ENCODE assay signal across 8 cellular contexts in genomic region chr5:177303121-177303924, GRCh38. TPM values are rescaled to one million over a fixed set of nuclear protein-coding genes. Genes with fewer than 3 reads are reported as not detected.
DNase-seq lines count a peak whose midpoint lies in the region; ATAC-seq and TF ChIP-seq lines count a peak whose summit lies in the region.

PRELID1 (plus strand) TSS chr5:177303799; CDS start chr5:177303986, 187 bp downstream.
RAB24 (minus strand) TSS chr5:177303719; CDS start chr5:177303288, 431 bp downstream.

- H4K20me1 ChIP-seq in GM23248 (ENCODE audit: insufficient read depth) = no peaks in the 10 kb centered on the region
- H4K20me1 ChIP-seq in osteoblast (ENCODE audit: insufficient read depth, low read length) = peaks cover 25% of the 10 kb centered on the region

- H2AFZ ChIP-seq in GM23248 = peak within 1 kb of the TSS; percentile 87
- H2AFZ ChIP-seq in osteoblast (ENCODE audit: low read length) = peak within 1 kb of the TSS; percentile 73

- peaks cover 19% of the 10 kb centered on the region for H3K4me1 ChIP-seq in ES-I3 (ENCODE audit: insufficient read depth, low read length)
- peaks cover 21% of the 10 kb centered on the region for H3K4me1 ChIP-seq in GM23248 (ENCODE audit: insufficient read depth)
- H3K4me1 ChIP-seq in osteoblast (ENCODE audit: insufficient read depth, low read length) = peaks cover 21% of the 10 kb centered on the region
- peaks cover 19% of the 10 kb centered on the region for H3K4me1 ChIP-seq in testis

- H3K79me2 ChIP-seq in GM23248 (ENCODE audit: insufficient read depth) (peaks cover 60% of the 10 kb centered on the region), osteoblast (ENCODE audit: insufficient read depth, low read length) (peaks cover 59% of the 10 kb centered on the region)

- H3K36me3 ChIP-seq in ES-I3 (ENCODE audit: insufficient read depth, low read length) (peaks cover 4% of the 10 kb centered on the region), GM23248 (ENCODE audit: low read depth) (no peaks in the 10 kb centered on the region; the same call in 1 of the 2 replicates), osteoblast (ENCODE audit: insufficient read depth, low read length) (peaks cover 55% of the 10 kb centered on the region), testis (ENCODE audit: low read depth, missing control alignments) (no peaks in the 10 kb centered on the region)

- in situ Hi-C loops in GM23248 (cut with MboI) = no loop called here

- ATAC-seq in SK-N-SH treated with all-trans-retinoic acid at 6 μM for 48 hours = peak; percentile 74

- peak within 1 kb of the TSS; percentile 92 for H3K4me3 ChIP-seq in GM23248
- peak within 1 kb of the TSS; percentile 91 for H3K4me3 ChIP-seq in osteoblast (ENCODE audit: insufficient read depth, low read length)
- H3K4me3 ChIP-seq in testis = peak within 1 kb of the TSS; percentile 82 to 94

- H3K27ac ChIP-seq in GM23248 = peak within 1 kb of the TSS; percentile 84
- peak within 1 kb of the TSS; percentile 85 for H3K27ac ChIP-seq in osteoblast (ENCODE audit: low read depth, low read length)
- peak within 1 kb of the TSS; percentile 76 to 82 for H3K27ac ChIP-seq in testis

- no peak for TF ChIP-seq POLR2A in testis (IDR thresholded peaks at IDR 0.05)

- peak within 1 kb of the TSS; percentile 100 for H3K9ac ChIP-seq in ES-I3 (ENCODE audit: low read depth, low read length)
- peak within 1 kb of the TSS; percentile 97 for H3K9ac ChIP-seq in GM23248

- no peaks in the 10 kb centered on the region for H3K9me2 ChIP-seq in GM23248 (ENCODE audit: insufficient read depth)

- 0 to 3% methylated on average over 54 to 87 of the region's 100 CpGs for WGBS in GM23248 (ENCODE audit: low coverage in 1 of 2, low lambda C conversion rate in 2 of 2, missing lambda C conversion rate in 2 of 2), 2 experiments
- WGBS in testis, 2 donors = 0% methylated on average over 71 of the region's 100 CpGs; no CpG with 5 or more reads in 1 of the 2 donors

- H3K4me2 ChIP-seq in GM23248 (ENCODE audit: unreplicated experiment) (peak within 1 kb of the TSS; percentile 81), osteoblast (ENCODE audit: insufficient read depth, low read length) (peak within 1 kb of the TSS; percentile 93)

- peaks cover 23% of the 10 kb centered on the region for H3F3A ChIP-seq in GM23248 (ENCODE audit: insufficient read depth)

- intact Hi-C loops in testis (cut with DNase I; ENCODE audit: low total_unique reads) = loop anchor here (10.0 kb wide), 1 partner anchor 189 kb away; no protein-coding TSS in a partner anchor

- DNase-seq in GM23248 (peak; percentile 97), LoVo (ENCODE audit: low spot score) (peak; percentile 94), glomerular endothelial cell (ENCODE audit: extremely low read depth, low read depth, low spot score) (no peak), osteoblast (ENCODE audit: insufficient read length, low spot score, missing footprints) (peak; percentile 99), testis (peak; percentile 94)
- peak; percentile 90 for DNase-seq in activated naive CD4-positive, alpha-beta T cell treated with anti-CD3 and anti-CD28 coated beads, Interleukin-2, amount 50 U/mL, for 16 hours

- TF ChIP-seq CTCF in osteoblast (IDR thresholded peaks at IDR 0.05; ENCODE audit: extremely low read depth, low read depth, low read length) (no peak), testis (IDR thresholded peaks at IDR 0.05) (peak in 1 of 3 experiments; percentile 33)

- H3K9me3 ChIP-seq in ES-I3 (ENCODE audit: control insufficient read depth, insufficient read depth, low read length) (no peaks in the 10 kb centered on the region), GM23248 (ENCODE audit: low read depth) (no peaks in the 10 kb centered on the region), osteoblast (ENCODE audit: low read depth, low read length) (no peaks in the 10 kb centered on the region), testis (no peaks in the 10 kb centered on the region)

- H3K27me3 ChIP-seq in GM23248 (replicated peaks; ENCODE audit: insufficient read depth) (no peaks in the 10 kb centered on the region), osteoblast (ENCODE audit: insufficient read depth, low read length) (no peaks in the 10 kb centered on the region), testis (no peaks in the 10 kb centered on the region)

TF ChIP-seq in SK-N-SH treated with all-trans-retinoic acid at 6 μM for 48 hours, 23 proteins besides CTCF, POLR2A, EP300 and RAD21:
- no peak for TF ChIP-seq BACH2 (CRISPR knock-in tag; IDR thresholded peaks at IDR 0.05; ENCODE audit: borderline replicate concordance)
- no peak for TF ChIP-seq ZNF70 (CRISPR knock-in tag; IDR thresholded peaks at IDR 0.05)
- TF ChIP-seq, protein P1, sequence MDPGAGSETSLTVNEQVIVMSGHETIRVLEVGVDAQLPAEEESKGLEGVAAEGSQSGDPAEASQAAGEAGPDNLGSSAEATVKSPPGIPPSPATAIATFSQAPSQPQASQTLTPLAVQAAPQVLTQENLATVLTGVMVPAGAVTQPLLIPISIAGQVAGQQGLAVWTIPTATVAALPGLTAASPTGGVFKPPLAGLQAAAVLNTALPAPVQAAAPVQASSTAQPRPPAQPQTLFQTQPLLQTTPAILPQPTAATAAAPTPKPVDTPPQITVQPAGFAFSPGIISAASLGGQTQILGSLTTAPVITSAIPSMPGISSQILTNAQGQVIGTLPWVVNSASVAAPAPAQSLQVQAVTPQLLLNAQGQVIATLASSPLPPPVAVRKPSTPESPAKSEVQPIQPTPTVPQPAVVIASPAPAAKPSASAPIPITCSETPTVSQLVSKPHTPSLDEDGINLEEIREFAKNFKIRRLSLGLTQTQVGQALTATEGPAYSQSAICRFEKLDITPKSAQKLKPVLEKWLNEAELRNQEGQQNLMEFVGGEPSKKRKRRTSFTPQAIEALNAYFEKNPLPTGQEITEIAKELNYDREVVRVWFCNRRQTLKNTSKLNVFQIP (CRISPR knock-in tag; IDR thresholded peaks at IDR 0.05; ENCODE audit: borderline replicate concordance, low read depth) = no peak
- TF ChIP-seq, protein P2, sequence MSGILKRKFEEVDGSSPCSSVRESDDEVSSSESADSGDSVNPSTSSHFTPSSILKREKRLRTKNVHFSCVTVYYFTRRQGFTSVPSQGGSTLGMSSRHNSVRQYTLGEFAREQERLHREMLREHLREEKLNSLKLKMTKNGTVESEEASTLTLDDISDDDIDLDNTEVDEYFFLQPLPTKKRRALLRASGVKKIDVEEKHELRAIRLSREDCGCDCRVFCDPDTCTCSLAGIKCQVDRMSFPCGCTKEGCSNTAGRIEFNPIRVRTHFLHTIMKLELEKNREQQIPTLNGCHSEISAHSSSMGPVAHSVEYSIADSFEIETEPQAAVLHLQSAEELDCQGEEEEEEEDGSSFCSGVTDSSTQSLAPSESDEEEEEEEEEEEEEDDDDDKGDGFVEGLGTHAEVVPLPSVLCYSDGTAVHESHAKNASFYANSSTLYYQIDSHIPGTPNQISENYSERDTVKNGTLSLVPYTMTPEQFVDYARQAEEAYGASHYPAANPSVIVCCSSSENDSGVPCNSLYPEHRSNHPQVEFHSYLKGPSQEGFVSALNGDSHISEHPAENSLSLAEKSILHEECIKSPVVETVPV (CRISPR knock-in tag; IDR thresholded peaks at IDR 0.05) = no peak
- TF ChIP-seq TOX (CRISPR knock-in tag; IDR thresholded peaks at IDR 0.05; ENCODE audit: borderline replicate concordance) = no peak
- no peak for TF ChIP-seq SNAI2 (CRISPR knock-in tag; IDR thresholded peaks at IDR 0.05)

RNA-seq across cellular contexts. Expression of gene PRELID1, which starts in this region (rescaled TPM):
- 184 and 212 TPM in 2 replicates for total RNA-seq in GM23248 (2014; rRNA removed; shearing (Covaris generic))
- polyA plus RNA-seq in GM23248 (2016; fragmentation: Nextera tagmentation; extraction: Ambion mirVana) (253 and 255 TPM in 2 replicates), testis (ENCODE audit: insufficient read depth, low read depth, low replicate concordance) (78.3 TPM)
- total RNA-seq in glomerular endothelial cell (145 and 147 TPM in 2 replicates), osteoblast (69.5 and 82.2 TPM in 2 replicates), testis (10 to 100 TPM; 65.7 to 83.4 TPM)

RNA-seq across cellular contexts. Expression of gene RAB24, which starts in this region (rescaled TPM):
- total RNA-seq in GM23248 (2014; rRNA removed; shearing (Covaris generic)) = 31.5 and 35.9 TPM in 2 replicates
- polyA plus RNA-seq in GM23248 (2016; fragmentation: Nextera tagmentation; extraction: Ambion mirVana) (26.6 and 28.9 TPM in 2 replicates), testis (ENCODE audit: insufficient read depth, low read depth, low replicate concordance) (19.2 TPM)
- total RNA-seq in glomerular endothelial cell (30.8 and 36.8 TPM in 2 replicates), osteoblast (21.5 and 22.8 TPM in 2 replicates), testis (10 to 100 TPM; 25.5 to 29.4 TPM)
